Comparison of ENCODE assay signal across 11 cellular contexts in genomic region chr10:51602326-51602725, GRCh38.
"Had no signal": no experiment of that assay in that cellular context is flagged by ENCODE, and none has a peak within 500 bp of the region (broad histone marks: within the 10 kb centered on the region; RNA-seq: fewer than 3 reads in every experiment).

No MANE protein-coding gene starts in this region.

- ATAC-seq: left cardiac atrium, lower lobe of right lung, WTC11 had no signal

- H3K4me3 ChIP-seq: ascending aorta, esophagus squamous epithelium, lower lobe of right lung, right atrium auricular region, smooth muscle cell, thyroid gland had no signal

- DNase-seq: activated CD4-positive, alpha-beta T cell treated with anti-CD3 and anti-CD28 coated beads for 48 hours; activated naive CD4-positive, alpha-beta T cell; esophagus squamous epithelium; left cardiac atrium; lower lobe of right lung; naive B cell; thyroid gland had no signal
